In the genomic region with DNA sequence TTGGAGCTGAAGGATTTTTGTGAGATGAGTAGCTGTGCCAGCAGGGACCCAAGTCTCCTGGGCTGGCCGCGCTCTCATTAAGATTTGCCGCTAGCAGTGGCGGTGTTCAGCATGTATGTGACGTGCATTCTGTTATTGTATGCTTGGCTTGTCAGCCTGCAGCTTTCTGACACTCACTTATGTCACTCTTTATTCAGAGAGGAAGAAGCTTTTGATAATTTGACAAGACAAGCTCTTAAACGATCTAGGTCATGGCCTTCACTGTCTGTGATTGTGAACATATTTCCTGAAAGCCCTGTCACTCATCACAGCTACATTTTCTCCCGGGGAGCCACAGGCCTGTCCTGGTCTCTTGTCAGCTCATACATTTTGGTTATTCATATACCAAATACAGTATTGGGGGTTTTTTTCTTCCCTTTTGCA, we compare ENCODE assay signal across 9 cellular contexts.
DNase-seq lines count a peak whose midpoint lies in the region; ATAC-seq, FAIRE-seq and TF ChIP-seq lines count a peak whose summit lies in the region.
"Had no signal": no experiment of that assay in that cellular context is flagged by ENCODE, and none has a peak within 500 bp of the region (broad histone marks: within the 10 kb centered on the region; RNA-seq: fewer than 3 reads in every experiment).

No MANE protein-coding gene starts in this region.

- no peak overlapping the region for H3K4me3 Mint-ChIP-seq in activated naive CD4-positive, alpha-beta T cell treated with anti-CD3 and anti-CD28 coated beads for 36 hours

- no peaks in the 10 kb centered on the region for H3K4me1 ChIP-seq in heart left ventricle

- ATAC-seq in GM21515 (IDR thresholded peaks at IDR 0.05; ENCODE audit: unreplicated experiment) (peak; percentile 57), heart left ventricle (peak in 3 of 4 donors; percentile 50 to 83 (median 57)), SK-N-SH treated with all-trans-retinoic acid at 6 μM for 48 hours (no peak)

- no peak overlapping the region for H3K27ac Mint-ChIP-seq in activated naive CD4-positive, alpha-beta T cell treated with anti-CD3 and anti-CD28 coated beads for 36 hours

- H3K27ac ChIP-seq in heart left ventricle, result no peak overlapping the region
- H3K27ac ChIP-seq: heart right ventricle had no signal

- DNase-seq in GM12891 (ENCODE audit: insufficient read length, low spot score), result no peak
- peak; percentile 55 for DNase-seq in KBM-7
- DNase-seq in heart left ventricle, result no peak
- DNase-seq in activated naive CD4-positive, alpha-beta T cell treated with anti-CD3 and anti-CD28 coated beads for 36 hours, result no peak
- DNase-seq in ureter (ENCODE audit: low spot score), result no peak
- no peak for DNase-seq in GOT3 (lab: John Stamatoyannopoulos, UW)
- DNase-seq: heart right ventricle had no signal

- intact Hi-C loops in heart left ventricle (cut with DNase I), result no loop called here
- intact Hi-C loops in activated naive CD4-positive, alpha-beta T cell treated with anti-CD3 and anti-CD28 coated beads for 36 hours (cut with micrococcal nuclease), result no loop called here

- no peak overlapping the region for H3K4me3 ChIP-seq in heart left ventricle
- H3K4me3 ChIP-seq: heart right ventricle had no signal

- TF ChIP-seq POLR2A in GM12891 (IDR thresholded peaks at IDR 0.05; ENCODE audit: low read depth, low read length) (no peak), heart left ventricle (IDR thresholded peaks at IDR 0.05) (no peak)

- CTCF ChIA-PET in activated naive CD4-positive, alpha-beta T cell treated with anti-CD3 and anti-CD28 coated beads for 36 hours (lab: Charles Lee), result interaction anchor here (0.6 to 2.1 kb wide), 3 partner anchors 20 to 327 kb away, joined by 3 to 8 read pairs (median 3); no protein-coding TSS in a partner anchor

- in situ Hi-C loops in KBM-7 (cut with MboI; ENCODE audit: low pct_unique_long_range_greater_than_20kb, low sequenced_read_pairs), result no loop called here

- H3K36me3 Mint-ChIP-seq in activated naive CD4-positive, alpha-beta T cell treated with anti-CD3 and anti-CD28 coated beads for 36 hours (ENCODE audit: low read depth), result peaks cover 7% of the 10 kb centered on the region

- WGBS in heart left ventricle, 4 donors, result 51 to 60% (median 53%) methylated on average over 7 of the region's 7 CpGs

- no peaks in the 10 kb centered on the region for H3K27me3 Mint-ChIP-seq in activated naive CD4-positive, alpha-beta T cell treated with anti-CD3 and anti-CD28 coated beads for 36 hours (ENCODE audit: low read depth)

- peaks cover 0 to 13% (median 0%) of the 10 kb centered on the region in 12 donors for H3K9me3 ChIP-seq in heart left ventricle

- peaks cover 0 to 9% (median 0%) of the 10 kb centered on the region in 9 donors for H3K36me3 ChIP-seq in heart left ventricle

- H3K9me3 Mint-ChIP-seq in activated naive CD4-positive, alpha-beta T cell treated with anti-CD3 and anti-CD28 coated beads for 36 hours, result no peaks in the 10 kb centered on the region

- H3K27me3 ChIP-seq in heart left ventricle, result no peaks in the 10 kb centered on the region
- H3K27me3 ChIP-seq: heart right ventricle had no signal

- peaks cover 7% of the 10 kb centered on the region for H3K4me1 Mint-ChIP-seq in activated naive CD4-positive, alpha-beta T cell treated with anti-CD3 and anti-CD28 coated beads for 36 hours (ENCODE audit: low read depth)

- FAIRE-seq in GM12891 (lab: Jason Lieb, UNC), result no peak

- no peak for TF ChIP-seq CTCF in heart left ventricle (IDR thresholded peaks at IDR 0.05)

TF ChIP-seq in GM12891, 5 proteins besides CTCF, POLR2A, EP300 and RAD21:
- TF ChIP-seq POLR2AphosphoS5 (IDR thresholded peaks at IDR 0.05; ENCODE audit: low read depth, low read length) (0 out of 2 replicates have a peak, but pooled peaks have one; percentile 51), PAX5 (IDR thresholded peaks at IDR 0.05; ENCODE audit: insufficient read depth, low read length, severe bottlenecking) (no peak), POU2F2 (IDR thresholded peaks at IDR 0.05; ENCODE audit: low read depth, low read length) (no peak), SPI1 (IDR thresholded peaks at IDR 0.05; ENCODE audit: low read depth, low read length) (0 out of 2 replicates have a peak, but pooled peaks have one; percentile 20), TAF1 (IDR thresholded peaks at IDR 0.05; ENCODE audit: low read depth, low read length) (0 out of 2 replicates have a peak, but pooled peaks have one; percentile 29)

TF ChIP-seq in SK-N-SH treated with all-trans-retinoic acid at 6 μM for 48 hours, 23 proteins besides CTCF, POLR2A, EP300 and RAD21 (continues in another document):
- TF ChIP-seq SNAI2 (CRISPR knock-in tag; IDR thresholded peaks at IDR 0.05) (no peak), TOX (CRISPR knock-in tag; IDR thresholded peaks at IDR 0.05; ENCODE audit: borderline replicate concordance) (no peak), OSR1 (CRISPR knock-in tag; IDR thresholded peaks at IDR 0.05) (no peak), RARB (CRISPR knock-in tag; IDR thresholded peaks at IDR 0.05) (no peak), PATZ1 (CRISPR knock-in tag; IDR thresholded peaks at IDR 0.05; ENCODE audit: borderline replicate concordance) (no peak), CSDC2 (CRISPR knock-in tag; IDR thresholded peaks at IDR 0.05) (no peak), ZNF8 (CRISPR knock-in tag; IDR thresholded peaks at IDR 0.05) (no peak), PPARA (CRISPR knock-in tag; IDR thresholded peaks at IDR 0.05; ENCODE audit: borderline replicate concordance) (no peak), TSHZ2 (CRISPR knock-in tag; IDR thresholded peaks at IDR 0.05) (no peak), ZNF70 (CRISPR knock-in tag; IDR thresholded peaks at IDR 0.05) (no peak), ARNTL (CRISPR knock-in tag; IDR thresholded peaks at IDR 0.05; ENCODE audit: borderline replicate concordance, low read depth) (no peak), GLIS3 (CRISPR knock-in tag; IDR thresholded peaks at IDR 0.05) (no peak), ZC3H10 (CRISPR knock-in tag; IDR thresholded peaks at IDR 0.05) (no peak)
- TF ChIP-seq, protein P1, sequence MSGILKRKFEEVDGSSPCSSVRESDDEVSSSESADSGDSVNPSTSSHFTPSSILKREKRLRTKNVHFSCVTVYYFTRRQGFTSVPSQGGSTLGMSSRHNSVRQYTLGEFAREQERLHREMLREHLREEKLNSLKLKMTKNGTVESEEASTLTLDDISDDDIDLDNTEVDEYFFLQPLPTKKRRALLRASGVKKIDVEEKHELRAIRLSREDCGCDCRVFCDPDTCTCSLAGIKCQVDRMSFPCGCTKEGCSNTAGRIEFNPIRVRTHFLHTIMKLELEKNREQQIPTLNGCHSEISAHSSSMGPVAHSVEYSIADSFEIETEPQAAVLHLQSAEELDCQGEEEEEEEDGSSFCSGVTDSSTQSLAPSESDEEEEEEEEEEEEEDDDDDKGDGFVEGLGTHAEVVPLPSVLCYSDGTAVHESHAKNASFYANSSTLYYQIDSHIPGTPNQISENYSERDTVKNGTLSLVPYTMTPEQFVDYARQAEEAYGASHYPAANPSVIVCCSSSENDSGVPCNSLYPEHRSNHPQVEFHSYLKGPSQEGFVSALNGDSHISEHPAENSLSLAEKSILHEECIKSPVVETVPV (CRISPR knock-in tag; IDR thresholded peaks at IDR 0.05), result no peak
